ENCODE assay signal across 1 cellular context in genomic region chr2:156445311-156446218, GRCh38.
TF ChIP-seq lines count a peak whose summit lies in the region.

No MANE protein-coding gene starts in this region.

TF ChIP-seq in K562, 482 proteins besides CTCF, POLR2A, EP300 and RAD21 (continued from another document):
- TF ChIP-seq ZNF592 (IDR thresholded peaks at IDR 0.05) (0 out of 2 replicates have a peak, but pooled peaks have one; percentile 24), ZNF316 (IDR thresholded peaks at IDR 0.05) (peak; percentile 98)
